In genomic region chr7:67185742-67186125, GRCh38 we compare ENCODE assay signal across 8 cellular contexts.
DNase-seq lines count a peak whose midpoint lies in the region; ATAC-seq, FAIRE-seq and TF ChIP-seq lines count a peak whose summit lies in the region.
"Not testable (repeated sequence)": the region's sequence is repeated elsewhere in the genome, so short reads cannot be mapped to it uniquely, and the experiment has no call there.

No MANE protein-coding gene starts in this region.

- H3K27ac Mint-ChIP-seq in stimulated activated effector memory CD8-positive, alpha-beta T cell treated with anti-CD3 and anti-CD28 coated beads, Interleukin-12 subunit alpha, Interleukin-12 subunit beta, amount 100 ng/mL, for 72 hours, result peak overlapping the region; percentile 48

- BruUV-seq in GM12878 (replicated peaks; lab: Mats Ljungman, UMichigan), result not testable (repeated sequence)

- peak overlapping the region; percentile 27; the same call in 1 of the 2 replicates for H3K9ac ChIP-seq in GM12878 (ENCODE audit: control insufficient read depth, insufficient read depth, low read length)

- TF ChIP-seq POLR2A in GM12878 (IDR thresholded peaks at IDR 0.05; ENCODE audit: low read depth, low read length), result not testable (repeated sequence)

- CTCF ChIA-PET in GM12878 (lab: Yijun Ruan, JAX), result not testable (repeated sequence)

- H3K79me2 ChIP-seq in GM12878 (ENCODE audit: control insufficient read depth, insufficient read depth, low read length); hepatocyte: not testable (repeated sequence)

- not testable (repeated sequence) for H3K9me2 ChIP-seq in hepatocyte (replicated peaks; ENCODE audit: insufficient read depth)

- not testable (repeated sequence) for H3K36me3 Mint-ChIP-seq in stimulated activated effector memory CD8-positive, alpha-beta T cell treated with anti-CD3 and anti-CD28 coated beads, Interleukin-12 subunit alpha, Interleukin-12 subunit beta, amount 100 ng/mL, for 72 hours

- TF ChIP-seq CTCF in GM12878 (IDR thresholded peaks at IDR 0.05 in 2 of 3, conservative IDR thresholded peaks at IDR 0.05 in 1 of 3; ENCODE audit: control insufficient read depth in 2 of 3, extremely low read depth in 1 of 3, insufficient read depth in 1 of 3, low read depth in 3 of 3, low read length in 3 of 3); hepatocyte (IDR thresholded peaks at IDR 0.05; ENCODE audit: poor library complexity): not testable (repeated sequence)

- peaks cover 26% of the 10 kb centered on the region for H3K4me1 Mint-ChIP-seq in stimulated activated effector memory CD8-positive, alpha-beta T cell treated with anti-CD3 and anti-CD28 coated beads, Interleukin-12 subunit alpha, Interleukin-12 subunit beta, amount 100 ng/mL, for 72 hours

- not testable (repeated sequence) for TF ChIP-seq EP300 in GM12878 (IDR thresholded peaks at IDR 0.05; ENCODE audit: borderline replicate concordance in 1 of 2, control insufficient read depth in 1 of 2, low read depth in 2 of 2, low read length in 2 of 2)

- H3K4me2 ChIP-seq in GM12878 (ENCODE audit: control insufficient read depth, insufficient read depth); hepatocyte: not testable (repeated sequence)

- not testable (repeated sequence) for H2AFZ ChIP-seq in GM12878 (ENCODE audit: control insufficient read depth, low read depth, low read length); hepatocyte

- H3K9me3 ChIP-seq in GM12878 (replicated peaks; ENCODE audit: control insufficient read depth, insufficient read depth, low read length); hepatocyte (ENCODE audit: low read depth): not testable (repeated sequence)

- not testable (repeated sequence) for H3K4me3 Mint-ChIP-seq in stimulated activated effector memory CD8-positive, alpha-beta T cell treated with anti-CD3 and anti-CD28 coated beads, Interleukin-12 subunit alpha, Interleukin-12 subunit beta, amount 100 ng/mL, for 72 hours

- in situ Hi-C loops in GM12878 (cut with MboI), result not testable (repeated sequence)

- H3K27ac ChIP-seq in GM12878 (ENCODE audit: control insufficient read depth, insufficient read depth) (peak overlapping the region; percentile 83; the same call in 1 of the 2 replicates), hepatocyte (peak overlapping the region; percentile 20)

- DNase-seq in Jurkat, Clone E6-1 (ENCODE audit: low read depth, low spot score), result peak; percentile 5
- DNase-seq in GM12878 (ENCODE audit: low read depth, low spot score), result peak; percentile 15
- DNase-seq in hepatocyte (ENCODE audit: low spot score); stimulated activated effector memory CD8-positive, alpha-beta T cell treated with anti-CD3 and anti-CD28 coated beads, Interleukin-12 subunit alpha, Interleukin-12 subunit beta, amount 100 ng/mL, for 72 hours (ENCODE audit: low spot score in 2 of 2): not testable (repeated sequence)

- not testable (repeated sequence) for TF ChIP-seq RAD21 in GM12878 (IDR thresholded peaks at IDR 0.05; ENCODE audit: insufficient read depth, low read depth, low read length)

- not testable (repeated sequence) for H3K4me3 ChIP-seq in Jurkat, Clone E6-1 (ENCODE audit: low read length); GM12878; hepatocyte

- SMC1A ChIA-PET in GM12878 (lab: Charles Lee; ENCODE audit: uncharacterized antibody, unreplicated experiment), result interaction anchor here (1.3 kb wide), 1 partner anchor 116 kb away, joined by 3 read pairs; no protein-coding TSS in a partner anchor

- RAD21 ChIA-PET in GM12878 (lab: Charles Lee; ENCODE audit: unreplicated experiment), result not testable (repeated sequence)

- H4K20me1 ChIP-seq in GM12878 (ENCODE audit: control insufficient read depth, insufficient read depth); hepatocyte (ENCODE audit: insufficient read depth, poor library complexity, severe bottlenecking): not testable (repeated sequence)

- POLR2A ChIA-PET in GM12878 (lab: Charles Lee), result interaction anchor here (0.6 kb wide), 1 partner anchor 56 kb away, joined by 3 read pairs; no protein-coding TSS in a partner anchor

- intact Hi-C loops in GM12878 (cut with micrococcal nuclease; ENCODE audit: unreplicated experiment), result not testable (repeated sequence)

- peak; percentile 97 for ATAC-seq in GM18858 (IDR thresholded peaks at IDR 0.05; ENCODE audit: unreplicated experiment)
- ATAC-seq in GM21360 (IDR thresholded peaks at IDR 0.05; ENCODE audit: unreplicated experiment), result peak; percentile 81
- ATAC-seq in HG02642 (IDR thresholded peaks at IDR 0.05; ENCODE audit: poor library complexity, unreplicated experiment), result peak; percentile 83
- ATAC-seq in HG03103 (IDR thresholded peaks at IDR 0.05; ENCODE audit: low read depth, unreplicated experiment), result peak; percentile 80
- ATAC-seq in GM12878, result peak; percentile 97
- ATAC-seq in stimulated activated effector memory CD8-positive, alpha-beta T cell treated with anti-CD3 and anti-CD28 coated beads, Interleukin-12 subunit alpha, Interleukin-12 subunit beta, amount 100 ng/mL, for 72 hours, result peak; percentile 87

- not testable (repeated sequence) for H3K4me1 ChIP-seq in GM12878 (ENCODE audit: control insufficient read depth, insufficient read depth, low read length); hepatocyte (ENCODE audit: insufficient read depth)

- 0% methylated on average over 1 of the region's 2 CpGs for WGBS in GM12878 (ENCODE audit: insufficient coverage, insufficient replicate concordance, low lambda C conversion rate, missing lambda C conversion rate)
- 62% methylated on average over 1 of the region's 2 CpGs for WGBS in hepatocyte (ENCODE audit: low lambda C conversion rate, missing lambda C conversion rate)

- FAIRE-seq in GM12878 (lab: Jason Lieb, UNC), result peak; percentile 86

- not testable (repeated sequence) for H3K27me3 ChIP-seq in GM12878 (replicated peaks in 1 of 2; ENCODE audit: control insufficient read depth in 2 of 2, insufficient read depth in 2 of 2, low read length in 1 of 2); hepatocyte

- H3K36me3 ChIP-seq in GM12878 (ENCODE audit: control insufficient read depth in 2 of 2, insufficient read depth in 2 of 2, low read length in 1 of 2); hepatocyte (replicated peaks; ENCODE audit: insufficient read depth, low read depth): not testable (repeated sequence)

- H3K9me3 Mint-ChIP-seq in stimulated activated effector memory CD8-positive, alpha-beta T cell treated with anti-CD3 and anti-CD28 coated beads, Interleukin-12 subunit alpha, Interleukin-12 subunit beta, amount 100 ng/mL, for 72 hours, result not testable (repeated sequence)

TF ChIP-seq in GM12878, 131 proteins besides CTCF, POLR2A, EP300 and RAD21:
- TF ChIP-seq NFIC (IDR thresholded peaks at IDR 0.05; ENCODE audit: low read depth, low read length) (0 out of 2 replicates have a peak, but pooled peaks have one; percentile 6), PKNOX1 (IDR thresholded peaks at IDR 0.05) (peak; percentile 7; the same call in 1 of the 2 replicates)
